ENCODE assay signal across 1 cellular context in the genomic region with DNA sequence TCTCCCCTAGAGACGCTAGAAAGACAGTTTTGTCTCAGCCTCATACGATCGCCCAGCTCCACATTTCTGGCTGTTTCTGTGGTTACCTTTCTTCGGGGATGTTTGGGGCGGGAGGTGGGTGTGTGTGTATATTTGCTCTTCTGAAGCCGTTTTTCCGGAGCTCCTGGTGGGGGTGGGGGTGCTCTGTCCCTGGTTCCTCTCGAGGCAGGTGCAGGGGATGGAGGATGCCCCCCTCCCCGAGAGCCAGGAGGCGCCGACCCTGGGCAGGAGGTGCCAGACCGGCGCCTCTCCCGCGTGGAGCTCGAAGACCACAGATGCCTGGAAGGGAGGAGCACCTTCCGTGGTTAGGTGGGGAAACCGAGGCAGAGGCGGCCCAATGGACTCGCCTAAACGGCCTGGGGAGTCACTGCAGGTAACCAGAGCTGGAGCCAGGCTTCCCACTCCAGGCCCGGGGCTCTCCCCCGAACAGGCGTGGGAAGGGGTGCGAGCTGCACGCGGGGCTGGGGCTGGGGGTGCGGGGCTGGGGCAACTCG.
A peak's percentile ranks its signal among the peaks of the same experiment; 100 is the strongest.
TF ChIP-seq lines count a peak whose summit lies in the region.

No MANE protein-coding gene starts in this region.

TF ChIP-seq in HepG2, 621 proteins besides CTCF, POLR2A, EP300 and RAD21 (continued from another document and continues in another):
- TF ChIP-seq, protein P1, sequence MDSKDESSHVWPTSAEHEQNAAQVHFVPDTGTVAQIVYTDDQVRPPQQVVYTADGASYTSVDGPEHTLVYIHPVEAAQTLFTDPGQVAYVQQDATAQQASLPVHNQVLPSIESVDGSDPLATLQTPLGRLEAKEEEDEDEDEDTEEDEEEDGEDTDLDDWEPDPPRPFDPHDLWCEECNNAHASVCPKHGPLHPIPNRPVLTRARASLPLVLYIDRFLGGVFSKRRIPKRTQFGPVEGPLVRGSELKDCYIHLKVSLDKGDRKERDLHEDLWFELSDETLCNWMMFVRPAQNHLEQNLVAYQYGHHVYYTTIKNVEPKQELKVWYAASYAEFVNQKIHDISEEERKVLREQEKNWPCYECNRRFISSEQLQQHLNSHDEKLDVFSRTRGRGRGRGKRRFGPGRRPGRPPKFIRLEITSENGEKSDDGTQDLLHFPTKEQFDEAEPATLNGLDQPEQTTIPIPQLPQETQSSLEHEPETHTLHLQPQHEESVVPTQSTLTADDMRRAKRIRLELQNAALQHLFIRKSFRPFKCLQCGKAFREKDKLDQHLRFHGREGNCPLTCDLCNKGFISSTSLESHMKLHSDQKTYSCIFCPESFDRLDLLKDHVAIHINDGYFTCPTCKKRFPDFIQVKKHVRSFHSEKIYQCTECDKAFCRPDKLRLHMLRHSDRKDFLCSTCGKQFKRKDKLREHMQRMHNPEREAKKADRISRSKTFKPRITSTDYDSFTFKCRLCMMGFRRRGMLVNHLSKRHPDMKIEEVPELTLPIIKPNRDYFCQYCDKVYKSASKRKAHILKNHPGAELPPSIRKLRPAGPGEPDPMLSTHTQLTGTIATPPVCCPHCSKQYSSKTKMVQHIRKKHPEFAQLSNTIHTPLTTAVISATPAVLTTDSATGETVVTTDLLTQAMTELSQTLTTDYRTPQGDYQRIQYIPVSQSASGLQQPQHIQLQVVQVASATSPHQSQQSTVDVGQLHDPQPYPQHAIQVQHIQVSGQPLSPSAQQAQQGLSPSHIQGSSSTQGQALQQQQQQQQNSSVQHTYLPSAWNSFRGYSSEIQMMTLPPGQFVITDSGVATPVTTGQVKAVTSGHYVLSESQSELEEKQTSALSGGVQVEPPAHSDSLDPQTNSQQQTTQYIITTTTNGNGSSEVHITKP (CRISPR knock-in tag; IDR thresholded peaks at IDR 0.05; ENCODE audit: low read depth) = no peak; the same call in 1 of the 2 replicates
- no peak for TF ChIP-seq ZSCAN9 (CRISPR knock-in tag; IDR thresholded peaks at IDR 0.05; ENCODE audit: borderline replicate concordance)
- TF ChIP-seq, protein P2, sequence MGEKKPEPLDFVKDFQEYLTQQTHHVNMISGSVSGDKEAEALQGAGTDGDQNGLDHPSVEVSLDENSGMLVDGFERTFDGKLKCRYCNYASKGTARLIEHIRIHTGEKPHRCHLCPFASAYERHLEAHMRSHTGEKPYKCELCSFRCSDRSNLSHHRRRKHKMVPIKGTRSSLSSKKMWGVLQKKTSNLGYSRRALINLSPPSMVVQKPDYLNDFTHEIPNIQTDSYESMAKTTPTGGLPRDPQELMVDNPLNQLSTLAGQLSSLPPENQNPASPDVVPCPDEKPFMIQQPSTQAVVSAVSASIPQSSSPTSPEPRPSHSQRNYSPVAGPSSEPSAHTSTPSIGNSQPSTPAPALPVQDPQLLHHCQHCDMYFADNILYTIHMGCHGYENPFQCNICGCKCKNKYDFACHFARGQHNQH (CRISPR knock-in tag; IDR thresholded peaks at IDR 0.05) = 0 out of 2 replicates have a peak, but pooled peaks have one; percentile 25
- TF ChIP-seq CCDC6 (CRISPR knock-in tag; IDR thresholded peaks at IDR 0.05) = no peak; the same call in 1 of the 2 replicates
- TF ChIP-seq KDM1A (CRISPR knock-in tag; IDR thresholded peaks at IDR 0.05) = no peak
- 0 out of 2 replicates have a peak, but pooled peaks have one; percentile 45 for TF ChIP-seq CHCHD3 (CRISPR knock-in tag; IDR thresholded peaks at IDR 0.05)
- TF ChIP-seq U2AF2 (IDR thresholded peaks at IDR 0.05; ENCODE audit: low read depth, low read length) = no peak
- TF ChIP-seq MAFF (IDR thresholded peaks at IDR 0.05; ENCODE audit: low read depth, low read length) = no peak
- TF ChIP-seq ZFP82 (CRISPR knock-in tag; IDR thresholded peaks at IDR 0.05; ENCODE audit: borderline replicate concordance) = no peak
- no peak for TF ChIP-seq JDP2 (CRISPR knock-in tag; IDR thresholded peaks at IDR 0.05; ENCODE audit: borderline replicate concordance)
- TF ChIP-seq, protein P3, sequence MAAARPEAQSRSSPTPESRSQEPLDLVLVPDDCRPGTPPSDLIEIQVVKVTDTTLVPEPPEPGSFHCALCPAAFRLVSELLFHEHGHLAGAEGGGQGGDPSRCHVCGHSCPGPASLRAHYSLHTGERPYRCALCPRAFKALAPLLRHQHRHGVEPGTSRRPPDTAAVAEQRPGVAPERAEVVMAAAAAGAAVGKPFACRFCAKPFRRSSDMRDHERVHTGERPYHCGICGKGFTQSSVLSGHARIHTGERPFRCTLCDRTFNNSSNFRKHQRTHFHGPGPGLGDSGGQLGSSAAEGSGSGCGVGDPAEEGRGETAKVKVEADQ (CRISPR knock-in tag; IDR thresholded peaks at IDR 0.05; ENCODE audit: borderline replicate concordance) = no peak
- TF ChIP-seq SALL2 (CRISPR knock-in tag; IDR thresholded peaks at IDR 0.05) = no peak
- TF ChIP-seq STAT5B (CRISPR knock-in tag; IDR thresholded peaks at IDR 0.05) = no peak
- no peak for TF ChIP-seq TBL1XR1 (IDR thresholded peaks at IDR 0.05; ENCODE audit: borderline replicate concordance, low read length, partially characterized antibody)
- peak; percentile 81; the same call in 1 of the 2 replicates for TF ChIP-seq SMYD3 (CRISPR knock-in tag; IDR thresholded peaks at IDR 0.05)
- TF ChIP-seq, protein P4, sequence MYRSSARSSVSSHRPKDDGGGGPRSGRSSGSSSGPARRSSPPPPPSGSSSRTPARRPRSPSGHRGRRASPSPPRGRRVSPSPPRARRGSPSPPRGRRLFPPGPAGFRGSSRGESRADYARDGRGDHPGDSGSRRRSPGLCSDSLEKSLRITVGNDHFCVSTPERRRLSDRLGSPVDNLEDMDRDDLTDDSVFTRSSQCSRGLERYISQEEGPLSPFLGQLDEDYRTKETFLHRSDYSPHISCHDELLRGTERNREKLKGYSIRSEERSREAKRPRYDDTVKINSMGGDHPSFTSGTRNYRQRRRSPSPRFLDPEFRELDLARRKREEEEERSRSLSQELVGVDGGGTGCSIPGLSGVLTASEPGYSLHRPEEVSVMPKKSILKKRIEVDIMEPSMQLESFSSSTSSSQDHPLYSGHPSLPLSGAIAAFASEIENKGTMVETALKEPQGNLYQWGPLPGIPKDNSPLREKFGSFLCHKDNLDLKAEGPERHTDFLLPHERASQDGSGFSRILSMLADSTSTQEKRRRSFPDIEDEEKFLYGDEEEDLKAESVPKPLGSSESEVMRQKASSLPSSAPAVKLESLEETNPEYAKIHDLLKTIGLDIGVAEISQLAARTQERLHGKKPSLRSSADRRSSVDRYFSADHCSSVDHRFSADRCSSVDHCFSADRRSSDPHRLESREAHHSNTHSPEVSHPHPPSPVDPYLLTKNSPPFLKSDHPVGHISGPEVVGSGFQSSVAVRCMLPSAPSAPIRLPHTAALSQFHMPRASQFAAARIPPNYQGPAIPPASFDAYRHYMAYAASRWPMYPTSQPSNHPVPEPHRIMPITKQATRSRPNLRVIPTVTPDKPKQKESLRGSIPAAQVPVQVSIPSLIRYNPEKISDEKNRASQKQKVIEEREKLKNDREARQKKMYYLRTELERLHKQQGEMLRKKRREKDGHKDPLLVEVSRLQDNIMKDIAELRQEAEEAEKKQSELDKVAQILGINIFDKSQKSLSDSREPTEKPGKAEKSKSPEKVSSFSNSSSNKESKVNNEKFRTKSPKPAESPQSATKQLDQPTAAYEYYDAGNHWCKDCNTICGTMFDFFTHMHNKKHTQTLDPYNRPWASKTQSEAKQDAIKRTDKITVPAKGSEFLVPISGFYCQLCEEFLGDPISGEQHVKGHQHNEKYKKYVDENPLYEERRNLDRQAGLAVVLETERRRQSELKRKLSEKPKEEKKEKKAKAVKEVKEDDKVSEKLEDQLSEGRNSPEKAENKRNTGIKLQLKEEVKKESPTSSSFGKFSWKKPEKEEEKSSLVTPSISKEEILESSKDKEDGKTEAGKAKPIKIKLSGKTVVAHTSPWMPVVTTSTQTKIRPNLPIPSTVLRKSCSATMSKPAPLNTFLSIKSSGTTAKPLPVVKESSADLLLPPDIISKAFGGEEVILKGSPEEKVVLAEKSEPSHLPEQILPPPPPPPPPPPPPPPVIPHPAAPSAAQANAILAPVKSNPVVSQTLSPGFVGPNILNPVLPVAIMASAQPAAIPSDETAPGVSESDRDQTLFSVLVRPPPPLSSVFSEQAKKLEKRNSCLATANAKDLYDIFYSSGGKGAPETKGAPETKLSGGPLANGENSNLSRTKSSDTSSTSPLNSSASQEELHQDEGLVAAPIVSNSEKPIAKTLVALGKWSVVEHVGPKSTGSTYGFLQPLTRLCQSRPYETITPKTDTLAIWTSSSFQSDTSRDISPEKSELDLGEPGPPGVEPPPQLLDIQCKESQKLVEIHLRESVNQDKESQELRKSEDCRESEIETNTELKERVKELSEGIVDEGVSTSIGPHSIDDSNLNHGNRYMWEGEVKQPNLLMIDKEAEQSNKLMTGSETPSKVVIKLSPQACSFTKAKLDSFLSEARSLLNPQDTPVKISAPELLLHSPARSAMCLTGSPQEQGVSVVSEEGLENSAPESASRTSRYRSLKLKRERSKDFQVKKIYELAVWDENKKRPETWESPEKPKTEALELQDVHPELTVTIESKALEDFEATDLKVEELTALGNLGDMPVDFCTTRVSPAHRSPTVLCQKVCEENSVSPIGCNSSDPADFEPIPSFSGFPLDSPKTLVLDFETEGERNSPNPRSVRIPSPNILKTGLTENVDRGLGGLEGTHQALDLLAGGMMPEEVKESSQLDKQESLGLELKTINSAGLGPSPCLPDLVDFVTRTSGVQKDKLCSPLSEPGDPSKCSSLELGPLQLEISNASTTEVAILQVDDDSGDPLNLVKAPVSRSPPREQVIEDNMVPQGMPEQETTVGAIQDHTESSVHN (CRISPR knock-in tag; IDR thresholded peaks at IDR 0.05) = no peak
- TF ChIP-seq, protein P5, sequence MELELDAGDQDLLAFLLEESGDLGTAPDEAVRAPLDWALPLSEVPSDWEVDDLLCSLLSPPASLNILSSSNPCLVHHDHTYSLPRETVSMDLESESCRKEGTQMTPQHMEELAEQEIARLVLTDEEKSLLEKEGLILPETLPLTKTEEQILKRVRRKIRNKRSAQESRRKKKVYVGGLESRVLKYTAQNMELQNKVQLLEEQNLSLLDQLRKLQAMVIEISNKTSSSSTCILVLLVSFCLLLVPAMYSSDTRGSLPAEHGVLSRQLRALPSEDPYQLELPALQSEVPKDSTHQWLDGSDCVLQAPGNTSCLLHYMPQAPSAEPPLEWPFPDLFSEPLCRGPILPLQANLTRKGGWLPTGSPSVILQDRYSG (CRISPR knock-in tag; IDR thresholded peaks at IDR 0.05) = no peak
- no peak for TF ChIP-seq ZBTB21 (CRISPR knock-in tag; IDR thresholded peaks at IDR 0.05)
- TF ChIP-seq PRPF4 (IDR thresholded peaks at IDR 0.05; ENCODE audit: low read depth, low read length, poor library complexity, severe bottlenecking) = no peak
- TF ChIP-seq ATM (IDR thresholded peaks at IDR 0.05; ENCODE audit: borderline replicate concordance) = no peak
- no peak for TF ChIP-seq MBD4 (IDR thresholded peaks at IDR 0.05; ENCODE audit: borderline replicate concordance, low read length)
- TF ChIP-seq DNMT3B (CRISPR knock-in tag; conservative IDR thresholded peaks at IDR 0.05) = no peak
- no peak for TF ChIP-seq MZF1 (CRISPR knock-in tag; IDR thresholded peaks at IDR 0.05; ENCODE audit: borderline replicate concordance)
- no peak for TF ChIP-seq NFKB2 (CRISPR knock-in tag; IDR thresholded peaks at IDR 0.05; ENCODE audit: borderline replicate concordance)
- TF ChIP-seq, protein P6, sequence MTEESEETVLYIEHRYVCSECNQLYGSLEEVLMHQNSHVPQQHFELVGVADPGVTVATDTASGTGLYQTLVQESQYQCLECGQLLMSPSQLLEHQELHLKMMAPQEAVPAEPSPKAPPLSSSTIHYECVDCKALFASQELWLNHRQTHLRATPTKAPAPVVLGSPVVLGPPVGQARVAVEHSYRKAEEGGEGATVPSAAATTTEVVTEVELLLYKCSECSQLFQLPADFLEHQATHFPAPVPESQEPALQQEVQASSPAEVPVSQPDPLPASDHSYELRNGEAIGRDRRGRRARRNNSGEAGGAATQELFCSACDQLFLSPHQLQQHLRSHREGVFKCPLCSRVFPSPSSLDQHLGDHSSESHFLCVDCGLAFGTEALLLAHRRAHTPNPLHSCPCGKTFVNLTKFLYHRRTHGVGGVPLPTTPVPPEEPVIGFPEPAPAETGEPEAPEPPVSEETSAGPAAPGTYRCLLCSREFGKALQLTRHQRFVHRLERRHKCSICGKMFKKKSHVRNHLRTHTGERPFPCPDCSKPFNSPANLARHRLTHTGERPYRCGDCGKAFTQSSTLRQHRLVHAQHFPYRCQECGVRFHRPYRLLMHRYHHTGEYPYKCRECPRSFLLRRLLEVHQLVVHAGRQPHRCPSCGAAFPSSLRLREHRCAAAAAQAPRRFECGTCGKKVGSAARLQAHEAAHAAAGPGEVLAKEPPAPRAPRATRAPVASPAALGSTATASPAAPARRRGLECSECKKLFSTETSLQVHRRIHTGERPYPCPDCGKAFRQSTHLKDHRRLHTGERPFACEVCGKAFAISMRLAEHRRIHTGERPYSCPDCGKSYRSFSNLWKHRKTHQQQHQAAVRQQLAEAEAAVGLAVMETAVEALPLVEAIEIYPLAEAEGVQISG (CRISPR knock-in tag; IDR thresholded peaks at IDR 0.05) = no peak; the same call in 1 of the 2 replicates
- TF ChIP-seq, protein P7, sequence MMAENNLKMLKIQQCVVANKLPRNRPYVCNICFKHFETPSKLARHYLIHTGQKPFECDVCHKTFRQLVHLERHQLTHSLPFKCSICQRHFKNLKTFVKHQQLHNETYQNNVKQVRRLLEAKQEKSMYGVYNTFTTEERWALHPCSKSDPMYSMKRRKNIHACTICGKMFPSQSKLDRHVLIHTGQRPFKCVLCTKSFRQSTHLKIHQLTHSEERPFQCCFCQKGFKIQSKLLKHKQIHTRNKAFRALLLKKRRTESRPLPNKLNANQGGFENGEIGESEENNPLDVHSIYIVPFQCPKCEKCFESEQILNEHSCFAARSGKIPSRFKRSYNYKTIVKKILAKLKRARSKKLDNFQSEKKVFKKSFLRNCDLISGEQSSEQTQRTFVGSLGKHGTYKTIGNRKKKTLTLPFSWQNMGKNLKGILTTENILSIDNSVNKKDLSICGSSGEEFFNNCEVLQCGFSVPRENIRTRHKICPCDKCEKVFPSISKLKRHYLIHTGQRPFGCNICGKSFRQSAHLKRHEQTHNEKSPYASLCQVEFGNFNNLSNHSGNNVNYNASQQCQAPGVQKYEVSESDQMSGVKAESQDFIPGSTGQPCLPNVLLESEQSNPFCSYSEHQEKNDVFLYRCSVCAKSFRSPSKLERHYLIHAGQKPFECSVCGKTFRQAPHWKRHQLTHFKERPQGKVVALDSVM (CRISPR knock-in tag; IDR thresholded peaks at IDR 0.05) = no peak
- TF ChIP-seq RXRB (CRISPR knock-in tag; IDR thresholded peaks at IDR 0.05; ENCODE audit: borderline replicate concordance) = no peak
- peak; percentile 43 for TF ChIP-seq ZMAT3 (CRISPR knock-in tag; conservative IDR thresholded peaks at IDR 0.05)
- TF ChIP-seq, protein P8, sequence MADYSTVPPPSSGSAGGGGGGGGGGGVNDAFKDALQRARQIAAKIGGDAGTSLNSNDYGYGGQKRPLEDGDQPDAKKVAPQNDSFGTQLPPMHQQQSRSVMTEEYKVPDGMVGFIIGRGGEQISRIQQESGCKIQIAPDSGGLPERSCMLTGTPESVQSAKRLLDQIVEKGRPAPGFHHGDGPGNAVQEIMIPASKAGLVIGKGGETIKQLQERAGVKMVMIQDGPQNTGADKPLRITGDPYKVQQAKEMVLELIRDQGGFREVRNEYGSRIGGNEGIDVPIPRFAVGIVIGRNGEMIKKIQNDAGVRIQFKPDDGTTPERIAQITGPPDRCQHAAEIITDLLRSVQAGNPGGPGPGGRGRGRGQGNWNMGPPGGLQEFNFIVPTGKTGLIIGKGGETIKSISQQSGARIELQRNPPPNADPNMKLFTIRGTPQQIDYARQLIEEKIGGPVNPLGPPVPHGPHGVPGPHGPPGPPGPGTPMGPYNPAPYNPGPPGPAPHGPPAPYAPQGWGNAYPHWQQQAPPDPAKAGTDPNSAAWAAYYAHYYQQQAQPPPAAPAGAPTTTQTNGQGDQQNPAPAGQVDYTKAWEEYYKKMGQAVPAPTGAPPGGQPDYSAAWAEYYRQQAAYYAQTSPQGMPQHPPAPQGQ (CRISPR knock-in tag; IDR thresholded peaks at IDR 0.05; ENCODE audit: borderline replicate concordance) = no peak
- TF ChIP-seq KMT2B (CRISPR knock-in tag; IDR thresholded peaks at IDR 0.05) = no peak; the same call in 1 of the 2 replicates
- TF ChIP-seq ZKSCAN8 (CRISPR knock-in tag; IDR thresholded peaks at IDR 0.05; ENCODE audit: borderline replicate concordance) = 0 out of 2 replicates have a peak, but pooled peaks have one; percentile 2
- TF ChIP-seq ZNF317 (CRISPR knock-in tag; IDR thresholded peaks at IDR 0.05) = no peak
- TF ChIP-seq CENPX (CRISPR knock-in tag; IDR thresholded peaks at IDR 0.05) = no peak
